ENCODE assay signal across 20 cellular contexts in the genomic region with DNA sequence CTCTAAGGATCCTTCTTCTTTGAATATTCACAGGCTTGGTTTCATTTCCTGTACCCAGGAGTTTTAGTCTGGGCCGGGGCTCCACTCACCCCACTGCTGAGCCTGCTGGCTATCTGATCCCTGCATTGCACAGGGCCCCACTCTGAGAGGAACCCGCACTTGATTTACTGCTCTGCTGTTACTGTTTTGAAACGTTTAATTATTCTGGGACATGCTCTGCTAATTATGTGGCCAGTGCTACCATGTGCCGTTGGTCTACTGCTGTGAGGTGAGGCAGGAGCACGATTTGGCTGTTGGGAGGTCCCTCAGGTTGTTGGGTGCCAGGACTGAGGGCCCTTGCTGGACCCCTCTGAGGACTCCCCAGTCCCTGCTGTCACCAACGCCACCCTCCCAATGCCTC.
"Had no signal": no experiment of that assay in that cellular context is flagged by ENCODE, and none has a peak within 500 bp of the region (broad histone marks: within the 10 kb centered on the region; RNA-seq: fewer than 3 reads in every experiment).

No MANE protein-coding gene starts in this region.

- H3K36me3 Mint-ChIP-seq: memory B cell; mesothelial cell of epicardium; natural killer cell; neural progenitor cell; stimulated activated memory B cell treated with anti-CD40 and anti-IgM and Interleukin-4, amounts not matched to agents 10 μg/mL and 1 μg/mL and 100 μg/mL, for 72 hours had no signal

- H3K4me3 Mint-ChIP-seq: memory B cell; mesothelial cell of epicardium; natural killer cell; neural progenitor cell; stimulated activated memory B cell treated with anti-CD40 and anti-IgM and Interleukin-4, amounts not matched to agents 10 μg/mL and 1 μg/mL and 100 μg/mL, for 72 hours; stimulated activated naive CD8-positive, alpha-beta T cell treated with anti-CD3 and anti-CD28 coated beads, Interleukin-15, amount 100 ng/mL, for 72 hours had no signal

- H3K9me3 Mint-ChIP-seq: memory B cell; mesothelial cell of epicardium; natural killer cell; neural progenitor cell; stimulated activated memory B cell treated with anti-CD40 and anti-IgM and Interleukin-4, amounts not matched to agents 10 μg/mL and 1 μg/mL and 100 μg/mL, for 72 hours; stimulated activated naive CD8-positive, alpha-beta T cell treated with anti-CD3 and anti-CD28 coated beads, Interleukin-15, amount 100 ng/mL, for 72 hours had no signal

- H3K27ac Mint-ChIP-seq: memory B cell; mesothelial cell of epicardium; natural killer cell; neural progenitor cell; stimulated activated memory B cell treated with anti-CD40 and anti-IgM and Interleukin-4, amounts not matched to agents 10 μg/mL and 1 μg/mL and 100 μg/mL, for 72 hours; stimulated activated naive CD8-positive, alpha-beta T cell treated with anti-CD3 and anti-CD28 coated beads, Interleukin-15, amount 100 ng/mL, for 72 hours had no signal

- DNase-seq: effector memory CD4-positive, alpha-beta T cell; esophagus squamous epithelium; foreskin fibroblast; glutamatergic neuron; left ventricle myocardium inferior; lower lobe of right lung; natural killer cell; nucleus accumbens; ovary; right cardiac atrium; small intestine; stimulated activated CD4-positive, alpha-beta T cell treated with anti-CD3 and anti-CD28 coated beads, Interleukin-4, amount 100 ng/mL, for 1 hour; stimulated activated naive CD8-positive, alpha-beta T cell treated with anti-CD3 and anti-CD28 coated beads, Interleukin-15, amount 100 ng/mL, for 72 hours; testis; upper lobe of right lung had no signal

- H3K4me1 Mint-ChIP-seq: mesothelial cell of epicardium; neural progenitor cell; stimulated activated naive CD8-positive, alpha-beta T cell treated with anti-CD3 and anti-CD28 coated beads, Interleukin-15, amount 100 ng/mL, for 72 hours had no signal

- ATAC-seq: gastroesophageal sphincter; lower lobe of right lung; natural killer cell; stimulated activated memory B cell treated with anti-CD40 and anti-IgM and Interleukin-4, amounts not matched to agents 10 μg/mL and 1 μg/mL and 100 μg/mL, for 72 hours; stimulated activated naive CD8-positive, alpha-beta T cell treated with anti-CD3 and anti-CD28 coated beads, Interleukin-15, amount 100 ng/mL, for 72 hours; upper lobe of right lung had no signal
